In genomic region chr1:30908446-30908885, GRCh38 we compare ENCODE assay signal across 8 cellular contexts. TPM values are rescaled to one million over a fixed set of nuclear protein-coding genes. Genes with fewer than 3 reads are reported as not detected.
DNase-seq lines count a peak whose midpoint lies in the region; ATAC-seq and TF ChIP-seq lines count a peak whose summit lies in the region.

Gene SDC3, minus strand, starts transcription at chr1:30908758. Its CDS starts 172 bp downstream, at chr1:30908586.

- peak; percentile 55 to 64 for ATAC-seq in CD4-positive, CD25-positive, alpha-beta regulatory T cell (ENCODE audit: low read depth in 2 of 2)
- ATAC-seq in body of pancreas (peak; percentile 67), HG02885 (IDR thresholded peaks at IDR 0.05; ENCODE audit: poor library complexity, unreplicated experiment) (no peak)
- ATAC-seq in stimulated activated effector memory CD8-positive, alpha-beta T cell treated with anti-CD3 and anti-CD28 coated beads, Interleukin-12 subunit alpha, Interleukin-12 subunit beta, amount 100 ng/mL, for 72 hours: peak; percentile 53

- DNase-seq in CD4-positive, CD25-positive, alpha-beta regulatory T cell: peak in 1 of 3 donors; percentile 33
- DNase-seq in Jurkat, Clone E6-1 (ENCODE audit: low read depth, low spot score): no peak
- peak in 2 of 4 donors; percentile 37 to 40 for DNase-seq in body of pancreas
- peak; percentile 37 for DNase-seq in iris pigment epithelial cell (ENCODE audit: low read depth)
- DNase-seq in stimulated activated effector memory CD8-positive, alpha-beta T cell treated with anti-CD3 and anti-CD28 coated beads, Interleukin-12 subunit alpha, Interleukin-12 subunit beta, amount 100 ng/mL, for 72 hours (ENCODE audit: low spot score in 2 of 2): no peak
- DNase-seq in stimulated activated CD4-positive, alpha-beta T cell treated with anti-CD3 and anti-CD28 coated beads, Interleukin-2, amount 100 ng/mL, for 48 hours: no peak
- DNase-seq in stimulated activated CD4-positive, alpha-beta T cell treated with anti-CD3 and anti-CD28 coated beads, Interleukin-4, amount 100 ng/mL, for 1 hour: no peak

- H3K4me1 ChIP-seq in CD4-positive, CD25-positive, alpha-beta regulatory T cell (ENCODE audit: control insufficient read depth, insufficient read depth, low read length, poor library complexity, severe bottlenecking): peaks cover 14% of the 10 kb centered on the region
- H3K4me1 ChIP-seq in body of pancreas: peaks cover 15% of the 10 kb centered on the region

- H3K27ac Mint-ChIP-seq in CD4-positive, CD25-positive, alpha-beta regulatory T cell: peak within 1 kb of the TSS in 2 of 3 donors; percentile 74 to 75
- H3K27ac Mint-ChIP-seq in stimulated activated effector memory CD8-positive, alpha-beta T cell treated with anti-CD3 and anti-CD28 coated beads, Interleukin-12 subunit alpha, Interleukin-12 subunit beta, amount 100 ng/mL, for 72 hours: no peak within 1 kb of the TSS

- WGBS in body of pancreas, 2 donors: 2% methylated on average over 8 of the region's 86 CpGs; no CpG with 5 or more reads in 1 of the 2 donors

- H3K4me3 Mint-ChIP-seq in CD4-positive, CD25-positive, alpha-beta regulatory T cell: peak within 1 kb of the TSS; percentile 65 to 90 (median 86)
- peak within 1 kb of the TSS; percentile 77 for H3K4me3 Mint-ChIP-seq in stimulated activated effector memory CD8-positive, alpha-beta T cell treated with anti-CD3 and anti-CD28 coated beads, Interleukin-12 subunit alpha, Interleukin-12 subunit beta, amount 100 ng/mL, for 72 hours

- TF ChIP-seq CTCF in body of pancreas (IDR thresholded peaks at IDR 0.05): no peak

- peaks cover 46% of the 10 kb centered on the region for H3K27me3 Mint-ChIP-seq in CD4-positive, CD25-positive, alpha-beta regulatory T cell

- H3K27ac ChIP-seq in CD4-positive, CD25-positive, alpha-beta regulatory T cell (ENCODE audit: insufficient read depth, low read length, poor library complexity, severe bottlenecking): no peak within 1 kb of the TSS
- H3K27ac ChIP-seq in body of pancreas: peak within 1 kb of the TSS in 1 of 4 donors; percentile 52

- TF ChIP-seq POLR2A in body of pancreas (IDR thresholded peaks at IDR 0.05): no peak

- H3K9me3 Mint-ChIP-seq in CD4-positive, CD25-positive, alpha-beta regulatory T cell: peaks cover 0 to 3% (median 0%) of the 10 kb centered on the region in 7 donors
- H3K9me3 Mint-ChIP-seq in stimulated activated effector memory CD8-positive, alpha-beta T cell treated with anti-CD3 and anti-CD28 coated beads, Interleukin-12 subunit alpha, Interleukin-12 subunit beta, amount 100 ng/mL, for 72 hours: no peaks in the 10 kb centered on the region

- no peaks in the 10 kb centered on the region for H3K9me3 ChIP-seq in CD4-positive, CD25-positive, alpha-beta regulatory T cell (ENCODE audit: control insufficient read depth in 2 of 2, low read length in 2 of 2)
- no peaks in the 10 kb centered on the region for H3K9me3 ChIP-seq in body of pancreas

- no peaks in the 10 kb centered on the region for H3K36me3 ChIP-seq in CD4-positive, CD25-positive, alpha-beta regulatory T cell (ENCODE audit: control insufficient read depth, insufficient read depth, low read length)
- H3K36me3 ChIP-seq in body of pancreas (replicated peaks in 1 of 2; ENCODE audit: insufficient read depth in 1 of 2, low read depth in 2 of 2): no peaks in the 10 kb centered on the region

- intact Hi-C loops in body of pancreas (cut with DNase I): no loop called here

- H3K36me3 Mint-ChIP-seq in CD4-positive, CD25-positive, alpha-beta regulatory T cell: no peaks in the 10 kb centered on the region
- H3K36me3 Mint-ChIP-seq in stimulated activated effector memory CD8-positive, alpha-beta T cell treated with anti-CD3 and anti-CD28 coated beads, Interleukin-12 subunit alpha, Interleukin-12 subunit beta, amount 100 ng/mL, for 72 hours: no peaks in the 10 kb centered on the region

- no peak within 1 kb of the TSS for H3K4me3 ChIP-seq in CD4-positive, CD25-positive, alpha-beta regulatory T cell (ENCODE audit: low read depth, low read length)
- peak within 1 kb of the TSS; percentile 39 for H3K4me3 ChIP-seq in Jurkat, Clone E6-1 (ENCODE audit: low read length)
- H3K4me3 ChIP-seq in body of pancreas: peak within 1 kb of the TSS in 1 of 2 donors; percentile 6

- H3K27me3 ChIP-seq in CD4-positive, CD25-positive, alpha-beta regulatory T cell (ENCODE audit: control insufficient read depth, insufficient read depth, low read length): peaks cover 15% of the 10 kb centered on the region
- H3K27me3 ChIP-seq in body of pancreas: no peaks in the 10 kb centered on the region

- H3K4me1 Mint-ChIP-seq in CD4-positive, CD25-positive, alpha-beta regulatory T cell: peaks cover 0 to 26% (median 5%) of the 10 kb centered on the region in 4 donors
- H3K4me1 Mint-ChIP-seq in stimulated activated effector memory CD8-positive, alpha-beta T cell treated with anti-CD3 and anti-CD28 coated beads, Interleukin-12 subunit alpha, Interleukin-12 subunit beta, amount 100 ng/mL, for 72 hours: peaks cover 16% of the 10 kb centered on the region

RNA-seq across cellular contexts. Expression of gene SDC3, which starts in this region (rescaled TPM):
- 0.12 TPM for total RNA-seq in CD4-positive, CD25-positive, alpha-beta regulatory T cell
- polyA plus RNA-seq in CD4-positive, CD25-positive, alpha-beta regulatory T cell: not detected
- 10.9 TPM for polyA plus RNA-seq in Jurkat, Clone E6-1 (2012; ENCODE audit: insufficient read depth, insufficient read length)
- total RNA-seq in body of pancreas: 10 to 100 TPM in 1 of 2 donors, 1 to 10 TPM in 1; 7.8 to 19.1 TPM

Comparison
In these comparisons a context has a peak if more than half of its experiments do, and no peak if none do; other contexts are left out.
1. Peak in ATAC-seq in CD4-positive, CD25-positive, alpha-beta regulatory T cell; RNA of the gene not detected or under 1 TPM.